ENCODE assay signal across 2 cellular contexts in genomic region chr10:87043579-87043978, GRCh38. TPM values are rescaled to one million over a fixed set of nuclear protein-coding genes. Genes with fewer than 3 reads are reported as not detected.
"Had no signal": no experiment of that assay in that cellular context is flagged by ENCODE, and none has a peak within 500 bp of the region (broad histone marks: within the 10 kb centered on the region; RNA-seq: fewer than 3 reads in every experiment).

No MANE protein-coding gene starts in this region.

RNA-seq across cellular contexts. Expression of gene FAM25A, which starts 23.5 kb away (rescaled TPM):
- total RNA-seq: G401, GM12878 had no signal
- polyA plus RNA-seq: GM12878 had no signal
